In the genomic region with DNA sequence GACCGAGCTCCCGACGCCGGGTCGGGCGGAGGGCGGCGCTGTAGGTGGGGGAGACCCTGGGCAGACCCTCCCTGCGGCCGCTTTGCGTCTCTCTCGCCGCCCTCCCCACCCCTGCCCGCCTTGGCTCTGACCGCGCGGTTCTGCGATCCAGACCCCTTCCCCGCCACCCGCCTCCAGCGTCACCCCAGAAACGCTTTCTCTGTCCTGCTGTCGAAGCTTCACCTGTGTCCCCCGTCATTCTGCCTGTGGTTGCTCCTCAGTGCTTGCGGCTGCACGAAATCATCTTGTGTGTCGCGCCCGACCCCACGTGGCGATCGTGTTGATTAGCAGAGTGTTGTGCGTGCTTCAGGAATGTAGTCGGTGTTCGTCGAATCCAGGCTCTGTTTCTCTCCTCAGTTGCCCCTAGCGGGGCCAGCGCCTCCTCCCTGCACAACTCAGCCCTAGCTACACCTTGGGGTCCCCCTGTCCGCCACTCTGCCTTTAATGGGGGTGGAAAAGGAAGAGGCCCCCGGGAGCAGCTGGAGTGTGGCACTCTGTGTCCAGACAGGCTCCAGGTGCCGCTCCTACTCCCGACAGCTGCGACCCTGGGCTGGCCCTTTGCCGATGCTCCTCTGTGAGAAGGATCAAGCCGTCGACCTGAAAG, we compare ENCODE assay signal across 8 cellular contexts. TPM values are rescaled to one million over a fixed set of nuclear protein-coding genes. Genes with fewer than 3 reads are reported as not detected.
DNase-seq lines count a peak whose midpoint lies in the region; ATAC-seq, FAIRE-seq and TF ChIP-seq lines count a peak whose summit lies in the region.

No MANE protein-coding gene starts in this region.

- peaks cover 8% of the 10 kb centered on the region for H3K36me3 Mint-ChIP-seq in T-cell

- POLR2A ChIA-PET in T-cell (lab: Charles Lee), result no interaction called here

- intact Hi-C loops in Right ventricle myocardium inferior (cut with DNase I) (loop anchor here (2.0 kb wide), 1 partner anchor 56 kb away; a partner anchor contains a TSS), cardiac septum (cut with DNase I) (loop anchor here (1.0 to 2.0 kb wide), 2 partner anchors 56 to 243 kb away; a partner anchor contains a TSS), adrenal gland (cut with DNase I) (loop anchor here (5.0 to 10.0 kb wide), 2 partner anchors 51 to 54 kb away; a partner anchor contains a TSS), left ventricle myocardium inferior (cut with micrococcal nuclease) (no loop called here)

- H3K4me3 ChIP-seq in adrenal gland, result peak overlapping the region; percentile 51 to 95 (median 65)
- H3K4me3 ChIP-seq in left ventricle myocardium inferior, result peak overlapping the region; percentile 98

- peak overlapping the region; percentile 88 to 92 for H3K27ac Mint-ChIP-seq in T-cell

- WGBS in adrenal gland, 4 donors, result 1 to 4% (median 2%) methylated on average over 17 to 46 of the region's 46 CpGs

- H3K4me3 Mint-ChIP-seq in T-cell, result peak overlapping the region; percentile 84 to 92 (median 92)

- no peaks in the 10 kb centered on the region for H3K27me3 Mint-ChIP-seq in T-cell

- H3K27ac ChIP-seq in adrenal gland (peak overlapping the region in 4 of 5 donors; percentile 70 to 92 (median 80)), left ventricle myocardium inferior (replicated peaks) (peak overlapping the region; percentile 94)

- H3K36me3 ChIP-seq in adrenal gland (replicated peaks in 1 of 2) (peaks cover 0 to 4% of the 10 kb centered on the region in 2 donors), left ventricle myocardium inferior (peaks cover 26% of the 10 kb centered on the region)

- ATAC-seq in Right ventricle myocardium inferior (no peak), T-cell (replicated peaks in 1 of 4) (peak; percentile 56 to 62 (median 60))

- H3K9me3 ChIP-seq in adrenal gland (replicated peaks in 1 of 3), result no peaks in the 10 kb centered on the region
- no peaks in the 10 kb centered on the region for H3K9me3 ChIP-seq in left ventricle myocardium inferior (replicated peaks)

- peaks cover 24 to 30% (median 27%) of the 10 kb centered on the region in 3 donors for H3K4me1 Mint-ChIP-seq in T-cell

- peaks cover 17 to 36% of the 10 kb centered on the region in 2 donors for H3K4me1 ChIP-seq in adrenal gland (replicated peaks in 1 of 2)
- H3K4me1 ChIP-seq in left ventricle myocardium inferior, result peaks cover 57% of the 10 kb centered on the region

- peak in 1 of 6 experiments; percentile 11 for TF ChIP-seq CTCF in adrenal gland (IDR thresholded peaks at IDR 0.05)
- no peak for TF ChIP-seq CTCF in left ventricle myocardium inferior (IDR thresholded peaks at IDR 0.05; ENCODE audit: borderline replicate concordance)

- peak; percentile 84 for DNase-seq in Right ventricle myocardium inferior (ENCODE audit: missing footprints)
- no peak for DNase-seq in cardiac septum (ENCODE audit: low spot score)
- peak; percentile 71 to 80 for DNase-seq in Kasumi-1 (lab: John Stamatoyannopoulos, UW)
- peak; percentile 56 to 89 (median 82) for DNase-seq in T-cell
- peak; percentile 60 to 88 (median 77) for DNase-seq in adrenal gland
- DNase-seq in left ventricle myocardium inferior, result peak; percentile 47
- DNase-seq in pulmonary artery endothelial cell (ENCODE audit: low read depth, low spot score), result peak; percentile 46
- peak; percentile 33 for DNase-seq in urothelium cell line (ENCODE audit: low spot score)

- H3K9me3 Mint-ChIP-seq in T-cell, result no peaks in the 10 kb centered on the region

- no peaks in the 10 kb centered on the region for H3K27me3 ChIP-seq in adrenal gland
- H3K27me3 ChIP-seq in left ventricle myocardium inferior (ENCODE audit: low read depth), result no peaks in the 10 kb centered on the region

- CTCF ChIA-PET in T-cell (lab: Charles Lee), result interaction anchor here (0.6 to 4.1 kb wide), 6 partner anchors 44 to 200 kb away, joined by 3 to 38 read pairs (median 5); no protein-coding TSS in a partner anchor

- no peak for FAIRE-seq in urothelium cell line (lab: Jason Lieb, UNC)

- peak in 1 of 2 donors; percentile 40 for TF ChIP-seq POLR2A in adrenal gland (IDR thresholded peaks at IDR 0.05)

RNA-seq across cellular contexts. Expression of a gene that starts 0.9 kb away (rescaled TPM):
- total RNA-seq in Right ventricle myocardium inferior, result 27.8 TPM
- 24.9 TPM for total RNA-seq in cardiac septum
- total RNA-seq in T-cell, result 10 to 100 TPM; 22.4 to 33.5 (median 28.7) TPM
- 10 to 100 TPM; 30.4 to 85.9 (median 44.7) TPM for total RNA-seq in adrenal gland
- 100 to 1,000 TPM in 1 of 3 donors, 10 to 100 TPM in 2; 11.0 to 109 (median 53.7) TPM for polyA plus RNA-seq in adrenal gland
- 30.2 TPM for total RNA-seq in left ventricle myocardium inferior
- 32.1 and 39.7 TPM in 2 replicates for total RNA-seq in pulmonary artery endothelial cell

RNA-seq across cellular contexts. Expression of a gene that starts 9.1 kb away (rescaled TPM):
- total RNA-seq in Right ventricle myocardium inferior (0.41 TPM), cardiac septum (0.38 TPM), T-cell (100 to 1,000 TPM; 103 to 128 (median 120) TPM), adrenal gland (1 to 10 TPM in 1 of 8 donors, under 1 TPM in 3, not detected in 4; 0.52 to 2.2 (median 0.79) TPM), left ventricle myocardium inferior (0.11 TPM), pulmonary artery endothelial cell (0.07 TPM in 1 of 2 replicates, not detected in the other)
- polyA plus RNA-seq in adrenal gland, result 1 to 10 TPM in 2 of 3 donors, under 1 TPM in 1; 0.07 to 2.9 (median 1.2) TPM

RNA-seq across cellular contexts. Expression of a gene that starts 36.1 kb away (rescaled TPM):
- total RNA-seq in Right ventricle myocardium inferior (50.0 TPM), cardiac septum (33.3 TPM), T-cell (100 to 1,000 TPM; 395 to 488 (median 460) TPM), adrenal gland (10 to 100 TPM in 7 of 8 donors, 1 to 10 TPM in 1; 7.9 to 70.0 (median 21.6) TPM), left ventricle myocardium inferior (34.9 TPM), pulmonary artery endothelial cell (27.6 and 39.6 TPM in 2 replicates)
- 100 to 1,000 TPM in 1 of 3 donors, 10 to 100 TPM in 1, 1 to 10 TPM in 1; 2.7 to 111 (median 80.4) TPM for polyA plus RNA-seq in adrenal gland

RNA-seq across cellular contexts. Expression of a gene that starts 56.1 kb away (rescaled TPM):
- 190 TPM for total RNA-seq in Right ventricle myocardium inferior
- 158 TPM for total RNA-seq in cardiac septum
- 100 to 1,000 TPM; 126 to 141 (median 131) TPM for total RNA-seq in T-cell
- 100 to 1,000 TPM; 190 to 342 (median 264) TPM for total RNA-seq in adrenal gland
- polyA plus RNA-seq in adrenal gland, result 100 to 1,000 TPM in 2 of 3 donors, 10 to 100 TPM in 1; 36.3 to 125 (median 110) TPM
- 142 TPM for total RNA-seq in left ventricle myocardium inferior
- 288 and 306 TPM in 2 replicates for total RNA-seq in pulmonary artery endothelial cell

RNA-seq across cellular contexts. Expression of a gene that starts 56.9 kb away (rescaled TPM):
- 0.32 TPM for total RNA-seq in Right ventricle myocardium inferior
- 0.83 TPM for total RNA-seq in cardiac septum
- total RNA-seq in T-cell, result under 1 TPM in 4 of 5 donors, not detected in 1; 0.32 to 0.85 (median 0.47) TPM
- under 1 TPM in 3 of 8 donors, not detected in 5; 0.45 to 0.65 (median 0.65) TPM for total RNA-seq in adrenal gland
- under 1 TPM in 1 of 3 donors, not detected in 2; 0.37 TPM for polyA plus RNA-seq in adrenal gland
- total RNA-seq in left ventricle myocardium inferior, result 0.52 TPM
- 0.26 and 0.67 TPM in 2 replicates for total RNA-seq in pulmonary artery endothelial cell

Comparison
In these comparisons a context has a peak if more than half of its experiments do, and no peak if none do; other contexts are left out.
1. RNA of a gene that starts 9.1 kb away (total RNA-seq): 103 to 128 TPM in T-cell; 0.52 to 2.2 TPM in adrenal gland, 0.41 TPM in Right ventricle myocardium inferior (single experiment), 0.38 TPM in cardiac septum (single experiment), 0.11 TPM in left ventricle myocardium inferior (single experiment) and 0.07 TPM in pulmonary artery endothelial cell; every median in the first group is over 10 times any median in the second.